ENCODE assay signal across 10 cellular contexts in genomic region chr5:93588586-93589347, GRCh38. TPM values are rescaled to one million over a fixed set of nuclear protein-coding genes. Genes with fewer than 3 reads are reported as not detected.
DNase-seq lines count a peak whose midpoint lies in the region; ATAC-seq and TF ChIP-seq lines count a peak whose summit lies in the region.
"Had no signal": no experiment of that assay in that cellular context is flagged by ENCODE, and none has a peak within 500 bp of the region (broad histone marks: within the 10 kb centered on the region; RNA-seq: fewer than 3 reads in every experiment).

No MANE protein-coding gene starts in this region.

- no peak for TF ChIP-seq CTCF in retinal pigment epithelial cell (conservative IDR thresholded peaks at IDR 0.05; ENCODE audit: low read depth, low read length)

- peaks cover 5% of the 10 kb centered on the region for H3K9me3 Mint-ChIP-seq in activated naive CD8-positive, alpha-beta T cell treated with anti-CD3 and anti-CD28 coated beads for 36 hours

- H3K36me3 ChIP-seq in iPS-15b (ENCODE audit: control insufficient read depth, insufficient read depth, low read length) = no peaks in the 10 kb centered on the region

- no peak overlapping the region for H3K9ac ChIP-seq in iPS-15b (ENCODE audit: low read depth, low read length)

- H3K4me3 Mint-ChIP-seq in activated naive CD8-positive, alpha-beta T cell treated with anti-CD3 and anti-CD28 coated beads for 36 hours = peak overlapping the region; percentile 34

- no peaks in the 10 kb centered on the region for H3K9me3 ChIP-seq in iPS-15b (ENCODE audit: control insufficient read depth, insufficient read depth, low read length)

- DNase-seq in NCI-H146 (lab: John Stamatoyannopoulos, UW) = peak; percentile 46
- DNase-seq in NCI-H146 treated with DMSO at 0.1 percent for 48 hours (lab: John Stamatoyannopoulos, UW; ENCODE audit: unreplicated experiment) = no peak
- DNase-seq in activated naive CD8-positive, alpha-beta T cell treated with anti-CD3 and anti-CD28 coated beads for 36 hours = no peak
- DNase-seq in retinal pigment epithelial cell (ENCODE audit: low read depth) = no peak
- DNase-seq in posterior vena cava (ENCODE audit: low spot score) = no peak
- DNase-seq in NCI-H446 (lab: John Stamatoyannopoulos, UW) = no peak
- DNase-seq: KG1, NCI-H526 had no signal

- H3K4me1 Mint-ChIP-seq in activated naive CD8-positive, alpha-beta T cell treated with anti-CD3 and anti-CD28 coated beads for 36 hours = peaks cover 24% of the 10 kb centered on the region

- no peak for ATAC-seq in GM19452 (IDR thresholded peaks at IDR 0.05; ENCODE audit: unreplicated experiment)

- peak overlapping the region; percentile 41 for H3K4me3 ChIP-seq in iPS-15b (ENCODE audit: low read depth, low read length)
- peak overlapping the region; percentile 93 for H3K4me3 ChIP-seq in retinal pigment epithelial cell (ENCODE audit: low read length)

- no peaks in the 10 kb centered on the region for H3K4me1 ChIP-seq in iPS-15b (ENCODE audit: control insufficient read depth, insufficient read depth, low read length)

- H3K27ac Mint-ChIP-seq in activated naive CD8-positive, alpha-beta T cell treated with anti-CD3 and anti-CD28 coated beads for 36 hours = no peak overlapping the region

- peaks cover 10% of the 10 kb centered on the region for H3K36me3 Mint-ChIP-seq in activated naive CD8-positive, alpha-beta T cell treated with anti-CD3 and anti-CD28 coated beads for 36 hours

- intact Hi-C loops in posterior vena cava (cut with DNase I) = no loop called here

- peaks cover 88% of the 10 kb centered on the region for H3K27me3 ChIP-seq in iPS-15b (ENCODE audit: control insufficient read depth, insufficient read depth, low read length)

- H3K27me3 Mint-ChIP-seq in activated naive CD8-positive, alpha-beta T cell treated with anti-CD3 and anti-CD28 coated beads for 36 hours = peaks cover 69% of the 10 kb centered on the region

RNA-seq across cellular contexts. Expression of gene NR2F1, which starts 5.7 kb away (rescaled TPM):
- not detected for total RNA-seq in activated naive CD8-positive, alpha-beta T cell treated with anti-CD3 and anti-CD28 coated beads for 36 hours
- total RNA-seq in posterior vena cava = 10 to 100 TPM; 31.5 to 41.7 TPM

RNA-seq across cellular contexts. Expression of gene NR2F1-AS1, which starts 7.7 kb away (rescaled TPM):
- total RNA-seq in activated naive CD8-positive, alpha-beta T cell treated with anti-CD3 and anti-CD28 coated beads for 36 hours = not detected
- 10 to 100 TPM; 19.7 to 25.6 TPM for total RNA-seq in posterior vena cava

Comparison
In these comparisons a context has a peak if more than half of its experiments do, and no peak if none do; other contexts are left out.
1. RNA of gene NR2F1, which starts 5.7 kb away (total RNA-seq): 31.5 to 41.7 TPM in posterior vena cava; not detected in activated naive CD8-positive, alpha-beta T cell treated with anti-CD3 and anti-CD28 coated beads for 36 hours; every median in the first group is over 10 times any median in the second.
2. RNA of gene NR2F1-AS1, which starts 7.7 kb away (total RNA-seq): 19.7 to 25.6 TPM in posterior vena cava; not detected in activated naive CD8-positive, alpha-beta T cell treated with anti-CD3 and anti-CD28 coated beads for 36 hours; every median in the first group is over 10 times any median in the second.